ENCODE assay signal across 14 cellular contexts in genomic region chr5:77224672-77225355, GRCh38. TPM values are rescaled to one million over a fixed set of nuclear protein-coding genes. Genes with fewer than 3 reads are reported as not detected.
DNase-seq lines count a peak whose midpoint lies in the region; ATAC-seq and TF ChIP-seq lines count a peak whose summit lies in the region.
"Had no signal": no experiment of that assay in that cellular context is flagged by ENCODE, and none has a peak within 500 bp of the region (broad histone marks: within the 10 kb centered on the region; RNA-seq: fewer than 3 reads in every experiment).

No MANE protein-coding gene starts in this region.

- H3K9me3 ChIP-seq in PC-3 (ENCODE audit: low read length), result no peaks in the 10 kb centered on the region
- H3K9me3 ChIP-seq: gastroesophageal sphincter, tibial artery had no signal

- H4K20me1 ChIP-seq in PC-3 (ENCODE audit: low read length), result no peaks in the 10 kb centered on the region

- no peaks in the 10 kb centered on the region for H3K9me2 ChIP-seq in PC-3 (replicated peaks; ENCODE audit: low read length)

- H3K4me1 Mint-ChIP-seq in WTC11, result no peaks in the 10 kb centered on the region
- H3K4me1 Mint-ChIP-seq: CD8-positive, alpha-beta memory T cell had no signal

- H3K9ac ChIP-seq in PC-3 (ENCODE audit: low read length), result no peak overlapping the region

- POLR2A ChIA-PET in PC-3 (lab: Charles Lee; ENCODE audit: unreplicated experiment), result no interaction called here
- POLR2A ChIA-PET in WTC11 (lab: Charles Lee), result no interaction called here

- H3K4me3 ChIP-seq in PC-3 (ENCODE audit: low read length), result no peak overlapping the region
- no peak overlapping the region for H3K4me3 ChIP-seq in fibroblast of mammary gland (ENCODE audit: control insufficient read depth, low read depth, low read length)
- H3K4me3 ChIP-seq: gastroesophageal sphincter, tibial artery had no signal

- no peaks in the 10 kb centered on the region; the same call in 1 of the 2 replicates for H3K27me3 Mint-ChIP-seq in WTC11 (ENCODE audit: low read depth)

- H3K36me3 ChIP-seq in PC-3 (ENCODE audit: low read depth, low read length), result no peaks in the 10 kb centered on the region
- H3K36me3 ChIP-seq: gastroesophageal sphincter, tibial artery, WERI-Rb-1 had no signal

- H3K27ac Mint-ChIP-seq in WTC11, result no peak overlapping the region
- H3K27ac Mint-ChIP-seq: CD8-positive, alpha-beta memory T cell had no signal

- no peak overlapping the region for H3K4me2 ChIP-seq in PC-3 (ENCODE audit: low read length)

- H3K4me3 Mint-ChIP-seq in WTC11, result no peak overlapping the region
- H3K4me3 Mint-ChIP-seq: CD8-positive, alpha-beta memory T cell had no signal

- BruUV-seq in PC-3 (replicated peaks; lab: Mats Ljungman, UMichigan), result no TSS peak

- H3K79me2 ChIP-seq in PC-3 (ENCODE audit: low read length), result no peaks in the 10 kb centered on the region

- peak; percentile 34 for DNase-seq in ELF-1 (ENCODE audit: low read depth, low spot score)
- peak; percentile 57 for DNase-seq in PC-3
- DNase-seq in fibroblast of mammary gland (ENCODE audit: low read depth), result peak; percentile 28
- DNase-seq in renal cortical epithelial cell (ENCODE audit: low read depth), result peak; percentile 77
- no peak for DNase-seq in WTC11 (ENCODE audit: low spot score)
- DNase-seq in NCI-H2171 (lab: John Stamatoyannopoulos, UW), result no peak
- DNase-seq in stimulated activated CD4-positive, alpha-beta T cell treated with anti-CD3 and anti-CD28 coated beads, Interleukin-2, amount 100 ng/mL, for 24 hours, result no peak
- DNase-seq: activated naive CD4-positive, alpha-beta T cell; CD8-positive, alpha-beta memory T cell; effector memory CD4-positive, alpha-beta T cell; tibial artery; WERI-Rb-1 had no signal

- ATAC-seq in PC-3 (peak; percentile 49), HG02759 (IDR thresholded peaks at IDR 0.05; ENCODE audit: unreplicated experiment) (no peak), WTC11 (no peak)
- ATAC-seq: gastroesophageal sphincter had no signal

- CTCF ChIA-PET in PC-3 (lab: Charles Lee), result no interaction called here
- CTCF ChIA-PET in WTC11 (lab: Charles Lee), result no interaction called here

- no peak for TF ChIP-seq CTCF in PC-3 (conservative IDR thresholded peaks at IDR 0.05; ENCODE audit: low read depth, low read length)
- no peak for TF ChIP-seq CTCF in fibroblast of mammary gland (conservative IDR thresholded peaks at IDR 0.05; ENCODE audit: control insufficient read depth, insufficient read depth, low read depth, low read length)
- TF ChIP-seq CTCF in WTC11 (IDR thresholded peaks at IDR 0.05), result no peak

- no peaks in the 10 kb centered on the region for H3F3A ChIP-seq in PC-3 (ENCODE audit: low read length, unreplicated experiment)

- H3K27me3 ChIP-seq in PC-3 (ENCODE audit: low read length), result no peaks in the 10 kb centered on the region
- H3K27me3 ChIP-seq: tibial artery had no signal

- H2AFZ ChIP-seq in PC-3 (ENCODE audit: low read length), result no peak overlapping the region

- no peaks in the 10 kb centered on the region for H3K36me3 Mint-ChIP-seq in WTC11
- H3K36me3 Mint-ChIP-seq: CD8-positive, alpha-beta memory T cell had no signal

- H3K9me3 Mint-ChIP-seq in WTC11, result no peaks in the 10 kb centered on the region

- no peak overlapping the region for H3K27ac ChIP-seq in PC-3 (ENCODE audit: low read length)
- H3K27ac ChIP-seq: gastroesophageal sphincter, tibial artery, WERI-Rb-1 had no signal

- H3K4me1 ChIP-seq in PC-3 (ENCODE audit: insufficient read depth, low read length), result no peaks in the 10 kb centered on the region
- H3K4me1 ChIP-seq: gastroesophageal sphincter had no signal

- intact Hi-C loops in PC-3 (cut with micrococcal nuclease), result no loop called here

TF ChIP-seq in WTC11, 78 proteins besides CTCF, POLR2A, EP300 and RAD21:
- no peak for TF ChIP-seq CBFB (CRISPR knock-in tag; IDR thresholded peaks at IDR 0.05; ENCODE audit: low read depth)
- no peak for TF ChIP-seq SP1 (CRISPR knock-in tag; conservative IDR thresholded peaks at IDR 0.05)
- no peak for TF ChIP-seq MXD4 (CRISPR knock-in tag; IDR thresholded peaks at IDR 0.05; ENCODE audit: borderline replicate concordance)
- no peak for TF ChIP-seq KAT7 (CRISPR knock-in tag; IDR thresholded peaks at IDR 0.05; ENCODE audit: borderline replicate concordance)
- no peak for TF ChIP-seq ZNF263 (CRISPR knock-in tag; IDR thresholded peaks at IDR 0.05; ENCODE audit: low read depth)
- TF ChIP-seq ATF3 (CRISPR knock-in tag; conservative IDR thresholded peaks at IDR 0.05), result no peak
- TF ChIP-seq GABPB1 (CRISPR knock-in tag; IDR thresholded peaks at IDR 0.05), result no peak
- no peak for TF ChIP-seq NR1H2 (CRISPR knock-in tag; IDR thresholded peaks at IDR 0.05)
- no peak for TF ChIP-seq ZMAT4 (CRISPR knock-in tag; IDR thresholded peaks at IDR 0.05)
- TF ChIP-seq ZNF425 (CRISPR knock-in tag; conservative IDR thresholded peaks at IDR 0.05), result no peak
- no peak for TF ChIP-seq PRRX2 (CRISPR knock-in tag; IDR thresholded peaks at IDR 0.05)
- no peak for TF ChIP-seq NR3C1 (CRISPR knock-in tag; conservative IDR thresholded peaks at IDR 0.05; ENCODE audit: low read depth)
- TF ChIP-seq FOXK1 (CRISPR knock-in tag; IDR thresholded peaks at IDR 0.05), result no peak
- TF ChIP-seq ZNF671 (CRISPR knock-in tag; IDR thresholded peaks at IDR 0.05), result no peak
- no peak for TF ChIP-seq ESRRA (CRISPR knock-in tag; IDR thresholded peaks at IDR 0.05; ENCODE audit: borderline replicate concordance)
- TF ChIP-seq MAX (CRISPR knock-in tag; IDR thresholded peaks at IDR 0.05), result no peak
- no peak for TF ChIP-seq FOXJ3 (CRISPR knock-in tag; IDR thresholded peaks at IDR 0.05; ENCODE audit: borderline replicate concordance)
- TF ChIP-seq NFE2L1 (CRISPR knock-in tag; IDR thresholded peaks at IDR 0.05), result no peak
- TF ChIP-seq ZNF281 (CRISPR knock-in tag; IDR thresholded peaks at IDR 0.05), result no peak
- TF ChIP-seq ZNF423 (CRISPR knock-in tag; IDR thresholded peaks at IDR 0.05), result no peak

RNA-seq across cellular contexts. Expression of gene PDE8B, which starts 14.3 kb away (rescaled TPM):
- total RNA-seq in PC-3 (2014; rRNA removed) (0.12 TPM in 1 of 2 replicates, not detected in the other), renal cortical epithelial cell (0.05 TPM in 1 of 2 replicates, not detected in the other), WTC11 (2021) (0.31 to 0.62 TPM (median 0.53 TPM) in 3 replicates)
- total RNA-seq: CD8-positive, alpha-beta memory T cell had no signal

Comparison
In these comparisons a context has a peak if more than half of its experiments do, and no peak if none do; other contexts are left out.
1. DNase-seq: peak in ELF-1 (single experiment), PC-3 (single experiment), fibroblast of mammary gland (single experiment) and renal cortical epithelial cell (single experiment); none in WTC11 (single experiment), NCI-H2171 (single experiment) and stimulated activated CD4-positive, alpha-beta T cell treated with anti-CD3 and anti-CD28 coated beads, Interleukin-2, amount 100 ng/mL, for 24 hours (0 of 2).